In genomic region chr6:168030218-168030693, GRCh38 we compare ENCODE assay signal across 1 cellular context.
TF ChIP-seq lines count a peak whose summit lies in the region.

No MANE protein-coding gene starts in this region.

TF ChIP-seq in K562, 482 proteins besides CTCF, POLR2A, EP300 and RAD21:
- TF ChIP-seq HNRNPK (IDR thresholded peaks at IDR 0.05; ENCODE audit: low read depth, low read length, poor library complexity, severe bottlenecking) (peak; percentile 40), GABPB1 (CRISPR knock-in tag; IDR thresholded peaks at IDR 0.05) (no peak), U2AF2 (optimal IDR thresholded peaks at IDR 0.05; ENCODE audit: low read depth, low read length) (no peak), PCBP2 (IDR thresholded peaks at IDR 0.05; ENCODE audit: low read depth, low read length, poor library complexity, severe bottlenecking) (peak; percentile 71), HDGF (IDR thresholded peaks at IDR 0.05) (no peak), SRSF1 (IDR thresholded peaks at IDR 0.05; ENCODE audit: low read depth, low read length) (no peak), SNRNP70 (optimal IDR thresholded peaks at IDR 0.05; ENCODE audit: low read depth, low read length) (no peak), PKNOX1 (IDR thresholded peaks at IDR 0.05) (no peak)
